Comparison of ENCODE assay signal across 8 cellular contexts in the genomic region with DNA sequence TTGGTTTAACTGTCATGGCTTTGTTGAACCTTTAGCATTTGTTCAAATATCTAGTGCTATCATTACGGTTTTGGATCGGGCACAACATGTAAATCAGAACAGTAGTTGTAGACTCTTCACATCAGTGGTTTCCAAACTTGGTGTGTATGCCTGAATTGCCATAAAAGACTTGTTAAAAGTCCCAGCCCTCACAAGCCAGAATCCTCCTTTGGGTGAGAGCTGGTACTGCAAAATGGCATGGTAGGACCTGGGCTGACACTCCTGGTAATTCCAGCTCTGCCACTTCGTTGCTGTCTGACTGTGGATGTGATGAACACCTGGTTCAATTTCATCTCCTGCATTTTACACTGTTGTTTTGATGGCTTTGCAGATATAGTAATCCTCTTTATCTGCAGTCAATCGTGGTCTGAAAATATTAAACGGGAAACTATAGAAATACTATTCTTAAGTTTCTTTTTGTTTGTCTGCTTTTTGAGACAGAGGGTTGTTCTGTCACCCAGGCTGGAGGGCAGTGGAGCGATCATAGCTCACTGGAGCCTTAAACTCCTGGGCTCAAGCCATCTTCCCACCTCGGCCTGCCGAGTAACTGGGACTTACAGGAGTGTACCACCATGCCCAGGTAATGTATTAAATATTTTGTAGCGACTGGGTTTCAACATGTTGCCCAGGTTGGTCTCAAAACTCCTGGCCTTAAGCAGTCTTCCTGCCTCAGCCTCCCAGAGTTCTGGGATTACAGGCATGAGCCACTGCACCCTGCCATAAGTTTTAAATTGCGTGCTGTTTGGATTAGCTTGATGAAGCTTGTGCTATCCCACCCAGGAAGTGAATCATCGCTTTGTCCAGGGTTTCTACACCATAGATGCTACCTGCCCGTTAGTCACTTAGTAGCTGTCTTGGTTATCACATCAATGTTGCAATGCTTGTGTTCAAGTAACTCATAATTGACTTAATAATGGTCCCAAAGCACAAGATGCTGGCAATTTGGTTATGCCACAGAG.
DNase-seq lines count a peak whose midpoint lies in the region; ATAC-seq, FAIRE-seq and TF ChIP-seq lines count a peak whose summit lies in the region.

No MANE protein-coding gene starts in this region.

- no peak overlapping the region for H3K4me2 ChIP-seq in trophoblast cell (ENCODE audit: low read length)

- H3K4me1 ChIP-seq in trophoblast cell (ENCODE audit: control insufficient read depth in 1 of 2, insufficient read depth in 2 of 2, low read length in 2 of 2) = peaks cover 0 to 9% of the 10 kb centered on the region in 2 experiments

- DNase-seq in DMS53 treated with DMSO at 0.1 percent for 48 hours (lab: John Stamatoyannopoulos, UW; ENCODE audit: unreplicated experiment) (peak; percentile 8), HFFc6 (peak; percentile 47), SIG-M5 (lab: John Stamatoyannopoulos, UW) (peak; percentile 26), cerebellar cortex (ENCODE audit: low spot score) (peak; percentile 53), trophoblast cell (peak; percentile 48 to 78), frontal cortex (ENCODE audit: low spot score in 2 of 2) (no peak), NCI-H2171 treated with DMSO at 0.1 percent for 48 hours (lab: John Stamatoyannopoulos, UW) (no peak)

- WGBS in trophoblast cell (ENCODE audit: extremely low coverage, insufficient coverage, insufficient read length) = no CpG with 5 or more reads among the region's 12 CpGs

- H3K9ac ChIP-seq in trophoblast cell (ENCODE audit: low read length) = no peak overlapping the region

- no peak overlapping the region for H4K91ac ChIP-seq in trophoblast cell (ENCODE audit: low read depth, low read length)

- H3K36me3 ChIP-seq in trophoblast cell (ENCODE audit: control insufficient read depth in 1 of 2, insufficient read depth in 2 of 2, low read length in 2 of 2) = peaks cover 0 to 4% of the 10 kb centered on the region in 2 experiments

- TF ChIP-seq CTCF in HFFc6 (IDR thresholded peaks at IDR 0.05) = peak; percentile 66

- no peak overlapping the region for H2AK5ac ChIP-seq in trophoblast cell (ENCODE audit: low read length)

- no peak overlapping the region for H2BK120ac ChIP-seq in trophoblast cell (ENCODE audit: insufficient read depth, low read length, poor library complexity)

- H3K9me3 ChIP-seq in trophoblast cell (ENCODE audit: insufficient read depth, low read depth, low read length) = no peaks in the 10 kb centered on the region

- no peaks in the 10 kb centered on the region for H3K79me1 ChIP-seq in trophoblast cell (ENCODE audit: low read length)

- H4K8ac ChIP-seq in trophoblast cell (ENCODE audit: low read depth, low read length) = peak overlapping the region; percentile 32

- peak overlapping the region; percentile 34; the same call in 1 of the 2 replicates for H3K4me3 Mint-ChIP-seq in HFFc6

- no peaks in the 10 kb centered on the region for H3K36me3 Mint-ChIP-seq in HFFc6 (ENCODE audit: low read depth)

- H3K4ac ChIP-seq in trophoblast cell (ENCODE audit: low read depth, low read length) = peak overlapping the region; percentile 80

- H4K12ac ChIP-seq in trophoblast cell (ENCODE audit: low read depth, low read length) = no peak overlapping the region

- H3K14ac ChIP-seq in trophoblast cell (ENCODE audit: low read length) = no peak overlapping the region

- H3K27me3 ChIP-seq in trophoblast cell (ENCODE audit: insufficient read depth, low read length) = no peaks in the 10 kb centered on the region

- H2BK12ac ChIP-seq in trophoblast cell (ENCODE audit: low read length) = no peak overlapping the region

- H3K79me2 ChIP-seq in trophoblast cell (ENCODE audit: control insufficient read depth, insufficient read depth, low read length, poor library complexity) = peaks cover 6% of the 10 kb centered on the region

- no peak overlapping the region for H3K27ac ChIP-seq in trophoblast cell (ENCODE audit: low read depth, low read length)

- no peak overlapping the region for H2AFZ ChIP-seq in trophoblast cell (ENCODE audit: insufficient read depth, low read length, poor library complexity)

- no peaks in the 10 kb centered on the region for H3K9me3 Mint-ChIP-seq in HFFc6

- FAIRE-seq in frontal cortex (lab: Jason Lieb, UNC) = no peak

- no peak overlapping the region for H2BK5ac ChIP-seq in trophoblast cell (ENCODE audit: low read depth, low read length, poor library complexity)

- H3K23ac ChIP-seq in trophoblast cell (ENCODE audit: low read length) = no peak overlapping the region

- peaks cover 5% of the 10 kb centered on the region for H3K27me3 Mint-ChIP-seq in HFFc6 (ENCODE audit: insufficient read depth)

- peak overlapping the region; percentile 60 for H3K27ac Mint-ChIP-seq in HFFc6

- H3K4me3 ChIP-seq in trophoblast cell (ENCODE audit: low read depth, low read length) = no peak overlapping the region

- ATAC-seq in GM21526 (IDR thresholded peaks at IDR 0.05; ENCODE audit: low FRiP score, unreplicated experiment) = no peak

- H3K4me1 Mint-ChIP-seq in HFFc6 (ENCODE audit: low read depth) = peaks cover 71% of the 10 kb centered on the region

- H3K18ac ChIP-seq in trophoblast cell (ENCODE audit: low read length) = no peak overlapping the region

Comparison
In these comparisons a context has a peak if more than half of its experiments do, and no peak if none do; other contexts are left out.
1. DNase-seq: peak in DMS53 treated with DMSO at 0.1 percent for 48 hours (single experiment), HFFc6 (single experiment), SIG-M5 (single experiment), cerebellar cortex (single experiment) and trophoblast cell (2 of 2); none in frontal cortex (0 of 2) and NCI-H2171 treated with DMSO at 0.1 percent for 48 hours (single experiment).